In genomic region chr1:22709891-22710687, GRCh38 we compare ENCODE assay signal across 1 cellular context.
TF ChIP-seq lines count a peak whose summit lies in the region.

No MANE protein-coding gene starts in this region.

TF ChIP-seq in GM12878, 131 proteins besides CTCF, POLR2A, EP300 and RAD21 (continued from another document):
- peak; percentile 85; the same call in 1 of the 2 replicates for TF ChIP-seq BCLAF1 (IDR thresholded peaks at IDR 0.05)
